Comparison of ENCODE assay signal across 17 cellular contexts in the genomic region with DNA sequence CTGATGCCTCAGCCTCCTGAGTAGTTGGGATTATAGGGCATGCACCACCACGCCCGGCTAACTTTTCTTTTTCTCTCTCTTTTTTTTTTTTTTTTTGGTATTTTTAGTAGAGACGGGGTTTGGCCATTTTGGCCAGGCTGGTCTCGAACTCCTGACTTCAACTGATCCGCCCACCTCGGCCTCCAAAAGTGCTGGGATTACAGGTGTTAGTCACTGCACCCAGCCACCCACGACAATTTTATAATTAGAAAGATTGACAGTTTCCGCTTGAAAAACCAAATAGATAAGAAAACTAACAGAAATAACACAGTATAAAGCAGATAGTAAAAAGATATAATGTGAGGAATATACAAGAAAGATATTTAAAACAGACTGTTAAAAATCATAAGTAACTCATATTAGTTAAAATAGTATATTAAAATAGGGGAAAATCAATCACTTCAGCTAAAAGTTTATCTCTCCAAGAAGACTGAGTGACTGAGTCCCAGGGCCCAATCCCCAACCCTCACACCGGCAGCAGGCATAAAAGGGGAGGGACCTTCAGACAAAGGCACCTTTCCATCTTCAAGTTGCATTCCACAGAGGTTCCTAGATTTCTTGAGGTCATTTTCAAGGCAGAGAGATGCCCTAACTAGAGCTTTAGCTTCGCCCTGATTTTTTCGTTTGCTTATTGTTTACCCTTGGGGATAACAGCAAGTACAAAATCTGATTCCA. TPM values are rescaled to one million over a fixed set of nuclear protein-coding genes. Genes with fewer than 3 reads are reported as not detected.
DNase-seq lines count a peak whose midpoint lies in the region; ATAC-seq and TF ChIP-seq lines count a peak whose summit lies in the region.
"Had no signal": no experiment of that assay in that cellular context is flagged by ENCODE, and none has a peak within 500 bp of the region (broad histone marks: within the 10 kb centered on the region; RNA-seq: fewer than 3 reads in every experiment).

No MANE protein-coding gene starts in this region.

- H3K9me3 ChIP-seq in left ventricle myocardium inferior (replicated peaks) (no peaks in the 10 kb centered on the region), OCI-LY3 (ENCODE audit: insufficient read depth, low read length) (no peaks in the 10 kb centered on the region), thyroid gland (no peaks in the 10 kb centered on the region), MG63 (no peaks in the 10 kb centered on the region)
- H3K9me3 ChIP-seq: SJSA1 had no signal

- H3K27me3 ChIP-seq in left ventricle myocardium inferior (ENCODE audit: low read depth): no peaks in the 10 kb centered on the region
- no peaks in the 10 kb centered on the region for H3K27me3 ChIP-seq in OCI-LY3 (ENCODE audit: low read depth, low read length)
- H3K27me3 ChIP-seq in thyroid gland: no peaks in the 10 kb centered on the region
- no peaks in the 10 kb centered on the region for H3K27me3 ChIP-seq in MG63

- H3K4me3 ChIP-seq in left ventricle myocardium inferior (peak overlapping the region; percentile 94), OCI-LY3 (ENCODE audit: low read length) (peak overlapping the region; percentile 86), thyroid gland (replicated peaks in 1 of 3) (no peak overlapping the region), MG63 (no peak overlapping the region)
- H3K4me3 ChIP-seq: SJSA1 had no signal

- H2AFZ ChIP-seq in OCI-LY3 (ENCODE audit: low read depth, low read length): peak overlapping the region; percentile 96

- TF ChIP-seq CTCF in left ventricle myocardium inferior (IDR thresholded peaks at IDR 0.05; ENCODE audit: borderline replicate concordance): no peak
- TF ChIP-seq CTCF in OCI-LY3 (IDR thresholded peaks at IDR 0.05; ENCODE audit: low read depth, low read length): no peak
- TF ChIP-seq CTCF in thyroid gland (IDR thresholded peaks at IDR 0.05): no peak

- intact Hi-C loops in left ventricle myocardium inferior (cut with micrococcal nuclease): no loop called here
- intact Hi-C loops in left ventricle myocardium superior (cut with micrococcal nuclease): loop anchor here (10.0 kb wide), 1 partner anchor 53 kb away; no protein-coding TSS in a partner anchor
- intact Hi-C loops in thyroid gland (cut with DNase I): no loop called here
- intact Hi-C loops in posterior cingulate gyrus (cut with DNase I): loop anchor here (5.0 to 10.0 kb wide), 3 partner anchors 161 to 273 kb away; a partner anchor contains a TSS

- peaks cover 3% of the 10 kb centered on the region for H3K36me3 ChIP-seq in left ventricle myocardium inferior
- no peaks in the 10 kb centered on the region for H3K36me3 ChIP-seq in OCI-LY3 (replicated peaks; ENCODE audit: low read depth, low read length)
- H3K36me3 ChIP-seq in thyroid gland: no peaks in the 10 kb centered on the region
- peaks cover 8% of the 10 kb centered on the region for H3K36me3 ChIP-seq in MG63

- TF ChIP-seq POLR2A in thyroid gland (IDR thresholded peaks at IDR 0.05): no peak

- peak overlapping the region; percentile 96 for H3K4me2 ChIP-seq in OCI-LY3 (ENCODE audit: low read length)

- H3K4me1 ChIP-seq in left ventricle myocardium inferior (peaks cover 52% of the 10 kb centered on the region), OCI-LY3 (ENCODE audit: low read length) (peaks cover 31% of the 10 kb centered on the region), thyroid gland (peaks cover 15 to 45% of the 10 kb centered on the region in 2 donors)

- peaks cover 26% of the 10 kb centered on the region for H4K20me1 ChIP-seq in OCI-LY3 (ENCODE audit: insufficient read depth, low read length)

- ATAC-seq in left ventricle myocardium superior (no peak), HG02623 (IDR thresholded peaks at IDR 0.05; ENCODE audit: unreplicated experiment) (no peak)
- ATAC-seq: stimulated activated effector memory CD8-positive, alpha-beta T cell treated with anti-CD3 and anti-CD28 coated beads, Interleukin-12 subunit alpha, Interleukin-12 subunit beta, amount 100 ng/mL, for 72 hours had no signal

- WGBS in thyroid gland, 2 donors: 94% methylated on average over 11 of the region's 11 CpGs

- H3K79me2 ChIP-seq in OCI-LY3 (ENCODE audit: low read length): peaks cover 36% of the 10 kb centered on the region

- DNase-seq in left ventricle myocardium inferior (no peak), left ventricle myocardium superior (no peak), epithelial cell of prostate (ENCODE audit: low read depth, low spot score) (no peak), thyroid gland (no peak), posterior cingulate gyrus (no peak), MG63 (no peak)
- DNase-seq: AML-193; mesenchymal stem cell; stimulated activated CD4-positive, alpha-beta T cell treated with anti-CD3 and anti-CD28 coated beads, Interleukin-2, amount 100 ng/mL, for 24 hours had no signal

- H3K27ac ChIP-seq in left ventricle myocardium inferior (replicated peaks) (peak overlapping the region; percentile 99), OCI-LY3 (ENCODE audit: low read length) (peak overlapping the region; percentile 87), epithelial cell of prostate (peak overlapping the region; percentile 97), thyroid gland (peak overlapping the region in 2 of 3 donors; percentile 99 to 100)
- H3K27ac ChIP-seq: SJSA1 had no signal

- H3K9ac ChIP-seq in OCI-LY3 (ENCODE audit: low read length): peak overlapping the region; percentile 73
- H3K9ac ChIP-seq: parathyroid adenoma had no signal

RNA-seq across cellular contexts. Expression of a gene that starts 1.4 kb away (rescaled TPM):
- total RNA-seq in left ventricle myocardium inferior (5.4 TPM), left ventricle myocardium superior (6.4 TPM), thyroid gland (10 to 100 TPM in 3 of 4 donors, 1 to 10 TPM in 1; 8.8 to 12.2 (median 11.8) TPM)
- 3.6 and 6.2 TPM in 2 replicates for total RNA-seq in MG63 (2014; rRNA removed; shearing (Covaris generic); ENCODE audit: low replicate concordance)

RNA-seq across cellular contexts. Expression of a gene that starts 2.2 kb away (rescaled TPM):
- 108 TPM for total RNA-seq in left ventricle myocardium inferior
- 150 TPM for total RNA-seq in left ventricle myocardium superior
- total RNA-seq in thyroid gland: 1 to 10 TPM in 1 of 4 donors, under 1 TPM in 3; 0.13 to 1.6 (median 0.69) TPM
- not detected in 2 replicates for total RNA-seq in MG63 (2014; rRNA removed; shearing (Covaris generic); ENCODE audit: low replicate concordance)
- total RNA-seq: activated T-helper 1 cell treated with anti-CD3 and anti-CD28 coated beads, Interleukin-12 subunit alpha, Interleukin-12 subunit beta, Interleukin-2, Interleukin-4 antibody, amounts not matched to agents 30 ng/mL and 10 ng/mL and 1 ng/mL, durations not matched to agents 14 hours and 24 hours and 36 hours; bronchial epithelial cell; epithelial cell of proximal tubule; SJSA1 had no signal

Comparison
In these comparisons a context has a peak if more than half of its experiments do, and no peak if none do; other contexts are left out.
1. intact Hi-C loops: an anchor here in left ventricle myocardium superior (10.0 kb wide) and posterior cingulate gyrus (5.0 to 10.0 kb wide); none called in left ventricle myocardium inferior and thyroid gland.
2. H3K4me3 ChIP-seq: peak in left ventricle myocardium inferior (single experiment) and OCI-LY3 (single experiment); none in thyroid gland (0 of 3) and MG63 (single experiment).
3. RNA of a gene that starts 2.2 kb away (total RNA-seq): 150 TPM in left ventricle myocardium superior (single experiment) and 108 TPM in left ventricle myocardium inferior (single experiment); 0.13 to 1.6 TPM in thyroid gland and not detected in MG63; every median in the first group is over 10 times any median in the second.
4. Peak in every context shown above with its lines, with median percentiles within 50 percentile points of each other: H3K27ac ChIP-seq.